Comparison of ENCODE assay signal across 8 cellular contexts in genomic region chr11:62645660-62645933, GRCh38. TPM values are rescaled to one million over a fixed set of nuclear protein-coding genes. Genes with fewer than 3 reads are reported as not detected.
DNase-seq lines count a peak whose midpoint lies in the region; ATAC-seq and TF ChIP-seq lines count a peak whose summit lies in the region.

No MANE protein-coding gene starts in this region.

- DNase-seq in BE2C (no peak), caudate nucleus (lab: John Stamatoyannopoulos, UW) (peak in 1 of 61 donors; percentile 1), NCI-H128 (lab: John Stamatoyannopoulos, UW; ENCODE audit: unreplicated experiment) (no peak), T1000 (lab: John Stamatoyannopoulos, UW) (no peak)
- DNase-seq in Jurkat, Clone E6-1 (ENCODE audit: low read depth, low spot score) = no peak
- no peak for DNase-seq in effector CD4-positive, alpha-beta T cell

- H3K27me3 ChIP-seq in BE2C (no peaks in the 10 kb centered on the region), muscle layer of duodenum (ENCODE audit: low read depth, low read length) (no peaks in the 10 kb centered on the region)

- H3K4me3 ChIP-seq in BE2C (ENCODE audit: low read depth, low read length) (peak overlapping the region; percentile 87), muscle layer of duodenum (ENCODE audit: low read depth in 1 of 2, low read length in 2 of 2) (peak overlapping the region; percentile 81 to 99)
- peak overlapping the region; percentile 99 for H3K4me3 ChIP-seq in Jurkat, Clone E6-1 (ENCODE audit: low read length)

- peak overlapping the region; percentile 82 for H3K27ac ChIP-seq in caudate nucleus (ENCODE audit: low read depth, low read length)
- peak overlapping the region; percentile 75 for H3K27ac ChIP-seq in muscle layer of duodenum (ENCODE audit: low read length)

- peaks cover 12% of the 10 kb centered on the region for H3K36me3 ChIP-seq in BE2C
- peaks cover 16 to 43% of the 10 kb centered on the region in 2 donors for H3K36me3 ChIP-seq in muscle layer of duodenum (ENCODE audit: control insufficient read depth in 1 of 2, insufficient read depth in 2 of 2, low read length in 2 of 2)

- H3K9me3 ChIP-seq in BE2C (no peaks in the 10 kb centered on the region), muscle layer of duodenum (ENCODE audit: control insufficient read depth in 1 of 2, low read length in 2 of 2) (no peaks in the 10 kb centered on the region)

- TF ChIP-seq CTCF in BE2C (IDR thresholded peaks at IDR 0.05; ENCODE audit: low read depth, low read length) = no peak

- H3K4me1 ChIP-seq in BE2C = no peaks in the 10 kb centered on the region
- peaks cover 6 to 25% of the 10 kb centered on the region in 2 donors for H3K4me1 ChIP-seq in muscle layer of duodenum (ENCODE audit: control insufficient read depth in 1 of 2, insufficient read depth in 2 of 2, low read length in 2 of 2)

- no peak for ATAC-seq in HG03442 (IDR thresholded peaks at IDR 0.05; ENCODE audit: unreplicated experiment)

RNA-seq across cellular contexts. Expression of gene GANAB, which starts 0.8 kb away (rescaled TPM):
- 176 TPM for polyA plus RNA-seq in BE2C (2012; ENCODE audit: insufficient read depth, insufficient read length, low read depth)
- 268 TPM for polyA plus RNA-seq in Jurkat, Clone E6-1 (2012; ENCODE audit: insufficient read depth, insufficient read length)

RNA-seq across cellular contexts. Expression of gene INTS5, which starts 7.5 kb away (rescaled TPM):
- 16.8 TPM for polyA plus RNA-seq in BE2C (2012; ENCODE audit: insufficient read depth, insufficient read length, low read depth)
- polyA plus RNA-seq in Jurkat, Clone E6-1 (2012; ENCODE audit: insufficient read depth, insufficient read length) = 14.5 TPM

RNA-seq across cellular contexts. Expression of gene C11orf98, which starts 19.4 kb away (rescaled TPM):
- 69.4 TPM for polyA plus RNA-seq in BE2C (2012; ENCODE audit: insufficient read depth, insufficient read length, low read depth)
- polyA plus RNA-seq in Jurkat, Clone E6-1 (2012; ENCODE audit: insufficient read depth, insufficient read length) = 187 TPM

RNA-seq across cellular contexts. Expression of gene CSKMT, which starts 19.5 kb away (rescaled TPM):
- polyA plus RNA-seq in BE2C (2012; ENCODE audit: insufficient read depth, insufficient read length, low read depth) = 12.9 TPM
- polyA plus RNA-seq in Jurkat, Clone E6-1 (2012; ENCODE audit: insufficient read depth, insufficient read length) = 18.9 TPM

RNA-seq across cellular contexts. Expression of gene B3GAT3, which starts 23.8 kb away (rescaled TPM):
- 50.8 TPM for polyA plus RNA-seq in BE2C (2012; ENCODE audit: insufficient read depth, insufficient read length, low read depth)
- polyA plus RNA-seq in Jurkat, Clone E6-1 (2012; ENCODE audit: insufficient read depth, insufficient read length) = 58.8 TPM
